ENCODE assay signal across 24 cellular contexts in genomic region chr5:41511241-41511640, GRCh38. TPM values are rescaled to one million over a fixed set of nuclear protein-coding genes. Genes with fewer than 3 reads are reported as not detected.
DNase-seq lines count a peak whose midpoint lies in the region; ATAC-seq, FAIRE-seq and TF ChIP-seq lines count a peak whose summit lies in the region.
"Had no signal": no experiment of that assay in that cellular context is flagged by ENCODE, and none has a peak within 500 bp of the region (broad histone marks: within the 10 kb centered on the region; RNA-seq: fewer than 3 reads in every experiment).

No MANE protein-coding gene starts in this region.

- in situ Hi-C loops in G401 (cut with HindIII; ENCODE audit: low sequenced_read_pairs) = no loop called here

- H3K4me1 ChIP-seq in A549 = peaks cover 16% of the 10 kb centered on the region; the same call in 2 of the 3 replicates
- no peaks in the 10 kb centered on the region for H3K4me1 ChIP-seq in iPS-18a (ENCODE audit: control insufficient read depth, low read depth, low read length)
- H3K4me1 ChIP-seq: psoas muscle had no signal

- H3K27me3 ChIP-seq in iPS-18a (ENCODE audit: control insufficient read depth, insufficient read depth, low read length) = peaks cover 45% of the 10 kb centered on the region

- H3K36me3 ChIP-seq in iPS-18a (ENCODE audit: control insufficient read depth, low read depth, low read length) = no peaks in the 10 kb centered on the region
- H3K36me3 ChIP-seq: brain microvascular endothelial cell, tibial nerve had no signal

- TF ChIP-seq POLR2A in A549 (IDR thresholded peaks at IDR 0.05; ENCODE audit: low read length) = no peak

- H3K9ac ChIP-seq in iPS-18a (ENCODE audit: low read length) = no peak overlapping the region

- no peak for TF ChIP-seq EP300 in A549 (IDR thresholded peaks at IDR 0.05)

- peaks cover 64% of the 10 kb centered on the region for H3K27me3 Mint-ChIP-seq in brain
- peaks cover 25% of the 10 kb centered on the region for H3K27me3 Mint-ChIP-seq in activated naive CD8-positive, alpha-beta T cell treated with anti-CD3 and anti-CD28 coated beads, Interleukin-2, amount 50 U/mL, for 24 hours

- H3K4me1 Mint-ChIP-seq in brain = peaks cover 31% of the 10 kb centered on the region
- no peaks in the 10 kb centered on the region for H3K4me1 Mint-ChIP-seq in activated naive CD8-positive, alpha-beta T cell treated with anti-CD3 and anti-CD28 coated beads, Interleukin-2, amount 50 U/mL, for 24 hours
- H3K4me1 Mint-ChIP-seq: T-helper 17 cell had no signal

- peaks cover 0 to 6% (median 0%) of the 10 kb centered on the region in 5 experiments for H3K9me3 Mint-ChIP-seq in brain
- no peaks in the 10 kb centered on the region for H3K9me3 Mint-ChIP-seq in activated naive CD8-positive, alpha-beta T cell treated with anti-CD3 and anti-CD28 coated beads, Interleukin-2, amount 50 U/mL, for 24 hours
- H3K9me3 Mint-ChIP-seq: activated CD8-positive, alpha-beta T cell treated with anti-CD3 and anti-CD28 coated beads for 36 hours; activated naive CD4-positive, alpha-beta T cell treated with anti-CD3 and anti-CD28 coated beads for 36 hours; activated T-helper 1 cell treated with anti-CD3 and anti-CD28 coated beads, Interleukin-12 subunit alpha, Interleukin-12 subunit beta, Interleukin-2, Interleukin-4 antibody, amounts not matched to agents 30 ng/mL and 10 ng/mL and 1 ng/mL, durations not matched to agents 14 hours and 24 hours and 36 hours; mesothelial cell of epicardium had no signal

- H3K4me3 ChIP-seq in A549 (no peak overlapping the region), iPS-18a (ENCODE audit: low read length) (peak overlapping the region; percentile 75)
- H3K4me3 ChIP-seq: K562 had no signal

- H3K27ac ChIP-seq in A549 (no peak overlapping the region), iPS-18a (ENCODE audit: low read length) (no peak overlapping the region), RWPE1 (no peak overlapping the region)
- H3K27ac ChIP-seq: brain microvascular endothelial cell, psoas muscle, tibial nerve had no signal

- no peak for TF ChIP-seq CTCF in A549 (IDR thresholded peaks at IDR 0.05)
- no peak for TF ChIP-seq CTCF in brain (conservative IDR thresholded peaks at IDR 0.05)
- TF ChIP-seq CTCF in RWPE1 (conservative IDR thresholded peaks at IDR 0.05; ENCODE audit: low read depth) = no peak

- TF ChIP-seq RAD21 in A549 (conservative IDR thresholded peaks at IDR 0.05 in 1 of 2, IDR thresholded peaks at IDR 0.05 in 1 of 2) = no peak

- H3K4me2 ChIP-seq in A549 = peak overlapping the region; percentile 79

- intact Hi-C loops in posterior vena cava (cut with DNase I) = loop anchor here in 1 of 2 donors (10.0 kb wide), 1 partner anchor 236 kb away; no protein-coding TSS in a partner anchor

- DNase-seq in A549 (ENCODE audit: low read depth in 1 of 2, low spot score in 1 of 2) = no peak
- DNase-seq in G401 (ENCODE audit: low spot score) = peak; percentile 70
- DNase-seq in RWPE1 (ENCODE audit: low spot score) = no peak
- DNase-seq in activated naive CD8-positive, alpha-beta T cell treated with anti-CD3 and anti-CD28 coated beads, Interleukin-2, amount 50 U/mL, for 24 hours = no peak
- no peak for DNase-seq in posterior vena cava (ENCODE audit: low spot score)
- DNase-seq: activated CD4-positive, alpha-beta T cell treated with anti-CD3 and anti-CD28 coated beads for 1 hour; activated CD8-positive, alpha-beta memory T cell treated with anti-CD3 and anti-CD28 coated beads, Interleukin-2, amount 50 U/mL, for 48 hours; activated CD8-positive, alpha-beta T cell treated with anti-CD3 and anti-CD28 coated beads for 36 hours; activated naive CD4-positive, alpha-beta T cell treated with anti-CD3 and anti-CD28 coated beads for 36 hours; amniotic stem cell; brain microvascular endothelial cell; GDM1; naive B cell; NCI-H1092; psoas muscle; stimulated activated CD4-positive, alpha-beta T cell treated with anti-CD3 and anti-CD28 coated beads, Interleukin-4, amount 100 ng/mL, for 4 hours; T-helper 17 cell had no signal

- POLR2A ChIA-PET in A549 (lab: Yijun Ruan, JAX) (no interaction called here), RWPE1 (lab: Yijun Ruan, JAX; ENCODE audit: low non-redundant PET) (no interaction called here)

- H3K36me3 Mint-ChIP-seq in brain = no peaks in the 10 kb centered on the region
- no peaks in the 10 kb centered on the region for H3K36me3 Mint-ChIP-seq in activated naive CD8-positive, alpha-beta T cell treated with anti-CD3 and anti-CD28 coated beads, Interleukin-2, amount 50 U/mL, for 24 hours (ENCODE audit: low read depth)
- H3K36me3 Mint-ChIP-seq: mesothelial cell of epicardium had no signal

- no peak overlapping the region for H3K27ac Mint-ChIP-seq in brain
- H3K27ac Mint-ChIP-seq in activated naive CD8-positive, alpha-beta T cell treated with anti-CD3 and anti-CD28 coated beads, Interleukin-2, amount 50 U/mL, for 24 hours = no peak overlapping the region
- H3K27ac Mint-ChIP-seq: activated CD8-positive, alpha-beta T cell treated with anti-CD3 and anti-CD28 coated beads for 36 hours; activated naive CD4-positive, alpha-beta T cell treated with anti-CD3 and anti-CD28 coated beads for 36 hours; activated T-helper 1 cell treated with anti-CD3 and anti-CD28 coated beads, Interleukin-12 subunit alpha, Interleukin-12 subunit beta, Interleukin-2, Interleukin-4 antibody, amounts not matched to agents 30 ng/mL and 10 ng/mL and 1 ng/mL, durations not matched to agents 14 hours and 24 hours and 36 hours; mesothelial cell of epicardium; naive B cell; T-helper 17 cell had no signal

- CTCF ChIA-PET in A549 (lab: Yijun Ruan, JAX) (no interaction called here), RWPE1 (lab: Yijun Ruan, JAX) (no interaction called here)

- H3K4me3 Mint-ChIP-seq in brain = peak overlapping the region; percentile 82 to 88 (median 86)
- no peak overlapping the region for H3K4me3 Mint-ChIP-seq in activated naive CD8-positive, alpha-beta T cell treated with anti-CD3 and anti-CD28 coated beads, Interleukin-2, amount 50 U/mL, for 24 hours
- H3K4me3 Mint-ChIP-seq: activated CD8-positive, alpha-beta T cell treated with anti-CD3 and anti-CD28 coated beads for 36 hours; activated naive CD4-positive, alpha-beta T cell treated with anti-CD3 and anti-CD28 coated beads for 36 hours; naive B cell; T-helper 17 cell had no signal

- no peak for FAIRE-seq in A549 (lab: Jason Lieb, UNC)
- FAIRE-seq: K562 had no signal

- no peaks in the 10 kb centered on the region for H3K9me3 ChIP-seq in A549
- no peaks in the 10 kb centered on the region for H3K9me3 ChIP-seq in iPS-18a (ENCODE audit: control insufficient read depth, low read depth, low read length)
- H3K9me3 ChIP-seq: psoas muscle, tibial nerve had no signal

- no peak for ATAC-seq in A549
- no peak for ATAC-seq in activated naive CD8-positive, alpha-beta T cell treated with anti-CD3 and anti-CD28 coated beads, Interleukin-2, amount 50 U/mL, for 24 hours
- no peak for ATAC-seq in GM19455 (IDR thresholded peaks at IDR 0.05; ENCODE audit: unreplicated experiment)
- ATAC-seq: activated CD8-positive, alpha-beta T cell treated with anti-CD3 and anti-CD28 coated beads for 36 hours; K562; T-helper 17 cell had no signal

- 83% methylated on average over 1 of the region's 1 CpG for WGBS in A549 (ENCODE audit: missing lambda C conversion rate)

TF ChIP-seq in A549, 52 proteins besides CTCF, POLR2A, EP300 and RAD21:
- TF ChIP-seq BHLHE40 (IDR thresholded peaks at IDR 0.05; ENCODE audit: low read depth, low read length) = no peak
- TF ChIP-seq JUNB (IDR thresholded peaks at IDR 0.05) = no peak
- no peak for TF ChIP-seq SREBF2 (IDR thresholded peaks at IDR 0.05)
- no peak for TF ChIP-seq GATA3 (IDR thresholded peaks at IDR 0.05; ENCODE audit: borderline replicate concordance)
- TF ChIP-seq FOXS1 (CRISPR knock-in tag; IDR thresholded peaks at IDR 0.05) = no peak
- TF ChIP-seq CHD2 (IDR thresholded peaks at IDR 0.05; ENCODE audit: low read length, partially characterized antibody) = no peak
- TF ChIP-seq MAX (IDR thresholded peaks at IDR 0.05) = no peak
- no peak for TF ChIP-seq ESRRA (IDR thresholded peaks at IDR 0.05; ENCODE audit: borderline replicate concordance, low read length)
- TF ChIP-seq USF2 (IDR thresholded peaks at IDR 0.05) = no peak
- no peak for TF ChIP-seq NR3C1 (IDR thresholded peaks at IDR 0.05)
- TF ChIP-seq MAZ (IDR thresholded peaks at IDR 0.05; ENCODE audit: borderline replicate concordance, low read depth, low read length) = no peak
- no peak for TF ChIP-seq TFCP2L1 (CRISPR knock-in tag; IDR thresholded peaks at IDR 0.05)
- no peak for TF ChIP-seq RNF2 (IDR thresholded peaks at IDR 0.05; ENCODE audit: borderline replicate concordance, low read depth)

RNA-seq across cellular contexts. Expression of gene PLCXD3, which starts 0.8 kb away (rescaled TPM):
- polyA plus RNA-seq in A549 (2011; rRNA removed) = 1.6 and 2.2 TPM in 2 replicates
- polyA plus RNA-seq in A549 (2012; cell fraction: cytosol; rRNA removed) = 0.15 and 0.17 TPM in 2 replicates
- polyA plus RNA-seq in A549 (2012; cell fraction: nucleus; rRNA removed) = 0.10 and 0.11 TPM in 2 replicates
- polyA plus RNA-seq in A549 (2017; fragmentation: RNase III; extraction: RNeasy Plus Mini Kit Qiagen cat#74134 plus additional on column Dnase treatment) = 0.56 to 1.6 TPM (median 1.2 TPM) in 3 replicates
- 1.0 and 1.1 TPM in 2 replicates for polyA minus RNA-seq in A549 (2011; rRNA and poly(A)+ RNA removed)
- not detected in 2 replicates for total RNA-seq in G401 (2014; rRNA removed; shearing (Covaris generic))
- polyA plus RNA-seq in brain (ENCODE audit: insufficient read depth, low read depth, low replicate concordance) = 0.31 TPM
- 10 to 100 TPM; 22.0 to 24.4 TPM for total RNA-seq in posterior vena cava
- total RNA-seq: activated CD8-positive, alpha-beta T cell treated with anti-CD3 and anti-CD28 coated beads for 36 hours; activated naive CD4-positive, alpha-beta T cell treated with anti-CD3 and anti-CD28 coated beads for 36 hours; activated T-helper 1 cell treated with anti-CD3 and anti-CD28 coated beads, Interleukin-12 subunit alpha, Interleukin-12 subunit beta, Interleukin-2, Interleukin-4 antibody, amounts not matched to agents 30 ng/mL and 10 ng/mL and 1 ng/mL, durations not matched to agents 14 hours and 24 hours and 36 hours; K562; mesothelial cell of epicardium; T-helper 17 cell had no signal
- polyA plus RNA-seq: K562 had no signal

Comparison
In these comparisons a context has a peak if more than half of its experiments do, and no peak if none do; other contexts are left out.
1. RNA of gene PLCXD3, which starts 0.8 kb away (total RNA-seq): 22.0 to 24.4 TPM in posterior vena cava; not detected in G401; every median in the first group is over 10 times any median in the second.